Comparison of ENCODE assay signal across 16 cellular contexts in the genomic region with DNA sequence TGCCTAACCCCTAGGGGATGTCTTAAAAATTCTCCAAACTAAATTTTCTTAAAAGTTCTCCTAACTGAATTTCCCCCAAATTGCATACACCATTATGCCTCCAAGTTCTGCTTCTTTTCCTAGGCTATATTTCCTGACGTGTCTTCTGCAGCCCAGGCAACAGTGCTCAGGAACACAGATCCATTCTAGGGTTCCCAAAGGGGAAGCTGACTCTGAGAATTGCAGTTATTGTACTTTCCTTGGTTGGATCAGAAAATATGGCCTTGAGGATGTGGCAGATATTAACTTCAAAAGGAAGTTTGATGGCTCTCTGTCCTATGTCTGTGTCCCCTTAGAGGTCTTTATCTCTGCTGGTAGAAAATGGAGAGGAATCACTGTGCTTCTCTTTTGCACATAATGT.
DNase-seq lines count a peak whose midpoint lies in the region; ATAC-seq and TF ChIP-seq lines count a peak whose summit lies in the region.
"Had no signal": no experiment of that assay in that cellular context is flagged by ENCODE, and none has a peak within 500 bp of the region (broad histone marks: within the 10 kb centered on the region; RNA-seq: fewer than 3 reads in every experiment).

No MANE protein-coding gene starts in this region.

- H2BK12ac ChIP-seq in mesenchymal stem cell (ENCODE audit: low read length in 2 of 2) = no peak overlapping the region

- H3K9me3 ChIP-seq in PC-9 (ENCODE audit: insufficient read depth, low read depth) (no peaks in the 10 kb centered on the region), mesenchymal stem cell (ENCODE audit: control insufficient read depth, low read length) (peaks cover 9% of the 10 kb centered on the region)
- H3K9me3 ChIP-seq: BE2C had no signal

- no peak overlapping the region for H3K18ac ChIP-seq in mesenchymal stem cell (ENCODE audit: low read depth in 1 of 2, low read length in 2 of 2)

- H2AFZ ChIP-seq in PC-9 (peak overlapping the region; percentile 63; the same call in 1 of the 2 replicates), mesenchymal stem cell (ENCODE audit: low read depth, low read length) (no peak overlapping the region)

- no peaks in the 10 kb centered on the region for H3K27me3 ChIP-seq in PC-9 (ENCODE audit: insufficient read depth, low read depth)
- H3K27me3 ChIP-seq in mesenchymal stem cell (ENCODE audit: control insufficient read depth in 1 of 2, insufficient read depth in 1 of 2, low read length in 2 of 2) = no peaks in the 10 kb centered on the region
- H3K27me3 ChIP-seq: BE2C had no signal

- no peaks in the 10 kb centered on the region for H3K36me3 ChIP-seq in PC-9 (ENCODE audit: low read depth)
- no peaks in the 10 kb centered on the region for H3K36me3 ChIP-seq in mesenchymal stem cell (ENCODE audit: control insufficient read depth in 1 of 2, insufficient read depth in 2 of 2, low read depth in 1 of 2, low read length in 2 of 2)
- H3K36me3 ChIP-seq: BE2C had no signal

- POLR2A ChIA-PET in PC-9 (lab: Charles Lee; ENCODE audit: unreplicated experiment) = no interaction called here

- H2BK15ac ChIP-seq in mesenchymal stem cell (ENCODE audit: low read depth, poor library complexity, severe bottlenecking) = no peak overlapping the region

- no TSS peak for BruUV-seq in PC-9 (replicated peaks; lab: Mats Ljungman, UMichigan)

- H3K4me3 Mint-ChIP-seq in mesothelial cell of epicardium = no peak overlapping the region
- peak overlapping the region; percentile 42 for H3K4me3 Mint-ChIP-seq in type B pancreatic cell

- no peak overlapping the region for H4K8ac ChIP-seq in mesenchymal stem cell (ENCODE audit: low read length)

- H3K36me3 Mint-ChIP-seq in mesothelial cell of epicardium (peaks cover 3% of the 10 kb centered on the region), type B pancreatic cell (peaks cover 4% of the 10 kb centered on the region)

- H2AK5ac ChIP-seq in mesenchymal stem cell (ENCODE audit: low read length, severe bottlenecking) = no peak overlapping the region

- peaks cover 13% of the 10 kb centered on the region for H3K9me3 Mint-ChIP-seq in mesothelial cell of epicardium
- peaks cover 16% of the 10 kb centered on the region for H3K9me3 Mint-ChIP-seq in type B pancreatic cell

- no peak overlapping the region for H3K14ac ChIP-seq in mesenchymal stem cell (ENCODE audit: low read length in 2 of 2)

- no peaks in the 10 kb centered on the region for H3K79me1 ChIP-seq in mesenchymal stem cell (replicated peaks; ENCODE audit: low read length, poor library complexity, severe bottlenecking)

- ATAC-seq in GM18867 (IDR thresholded peaks at IDR 0.05; ENCODE audit: unreplicated experiment) = no peak

- no peaks in the 10 kb centered on the region for H4K20me1 ChIP-seq in PC-9 (ENCODE audit: insufficient read depth)

- DNase-seq in PC-9 (no peak), dermis blood vessel endothelial cell (peak; percentile 58), mesothelial cell of epicardium (ENCODE audit: low spot score in 2 of 2, unreplicated experiment in 2 of 2) (no peak), type B pancreatic cell (ENCODE audit: extremely low spot score, unreplicated experiment) (no peak), NCI-H1436 (lab: John Stamatoyannopoulos, UW) (no peak), mesenchymal stem cell (no peak)
- DNase-seq: BE2C, GF-D8, H7, KG1, NCI-H1092 treated with DMSO at 0.1 percent for 48 hours, NCI-H2029 treated with DMSO at 0.1 percent for 48 hours, NCI-H510A treated with DMSO at 0.1 percent for 48 hours, NCI-H774, Right ventricle myocardium superior had no signal

- peaks cover 5% of the 10 kb centered on the region; the same call in 1 of the 2 replicates for H3F3A ChIP-seq in PC-9 (ENCODE audit: insufficient read depth, low read depth)

- intact Hi-C loops in PC-9 (cut with micrococcal nuclease; ENCODE audit: unreplicated experiment) = no loop called here

- no peaks in the 10 kb centered on the region for H3K9me2 ChIP-seq in PC-9 (ENCODE audit: insufficient read depth)

- H3K4ac ChIP-seq in mesenchymal stem cell (ENCODE audit: low read depth in 1 of 2, low read length in 2 of 2) = no peak overlapping the region

- H3K4me1 Mint-ChIP-seq in mesothelial cell of epicardium (peaks cover 17% of the 10 kb centered on the region), type B pancreatic cell (ENCODE audit: unreplicated experiment) (peaks cover 16% of the 10 kb centered on the region)

- H3K4me1 ChIP-seq in PC-9 (replicated peaks; ENCODE audit: insufficient read depth) = peaks cover 25% of the 10 kb centered on the region
- H3K4me1 ChIP-seq in mesenchymal stem cell (ENCODE audit: control insufficient read depth, insufficient read depth, low read depth, low read length) = peaks cover 1% of the 10 kb centered on the region
- H3K4me1 ChIP-seq: BE2C had no signal

- peak overlapping the region; percentile 23 for H3K4me2 ChIP-seq in PC-9
- H3K4me2 ChIP-seq in mesenchymal stem cell (ENCODE audit: low read length, poor library complexity, severe bottlenecking) = no peak overlapping the region

- no peak for TF ChIP-seq CTCF in PC-9 (conservative IDR thresholded peaks at IDR 0.05)
- no peak for TF ChIP-seq CTCF in mesothelial cell of epicardium (IDR thresholded peaks at IDR 0.05; ENCODE audit: unreplicated experiment)
- TF ChIP-seq CTCF in type B pancreatic cell (conservative IDR thresholded peaks at IDR 0.05) = no peak

- H3K4me3 ChIP-seq in PC-9 (no peak overlapping the region), mesenchymal stem cell (ENCODE audit: insufficient read depth in 1 of 2, low read depth in 1 of 2, low read length in 2 of 2) (no peak overlapping the region)

- no peak overlapping the region for H4K91ac ChIP-seq in mesenchymal stem cell (ENCODE audit: low read length)

- H3K27ac ChIP-seq in PC-9 (peak overlapping the region; percentile 43), mesenchymal stem cell (ENCODE audit: low read length, poor library complexity, severe bottlenecking) (no peak overlapping the region)

- H3K27ac Mint-ChIP-seq in mesothelial cell of epicardium = peak overlapping the region; percentile 90
- H3K27ac Mint-ChIP-seq in type B pancreatic cell = peak overlapping the region; percentile 78

- WGBS in mesenchymal stem cell = 71% methylated on average over 1 of the region's 1 CpG

- H2BK120ac ChIP-seq in mesenchymal stem cell (ENCODE audit: low read depth, low read length) = no peak overlapping the region

- H2BK5ac ChIP-seq in mesenchymal stem cell (ENCODE audit: low read depth, low read length, poor library complexity, severe bottlenecking) = no peak overlapping the region

- H3K79me2 ChIP-seq in PC-9 (ENCODE audit: low read depth) = no peaks in the 10 kb centered on the region

- no peak overlapping the region for H3K9ac ChIP-seq in mesenchymal stem cell (ENCODE audit: low read length)

- no peak overlapping the region for H3K23ac ChIP-seq in mesenchymal stem cell (ENCODE audit: low read length in 2 of 2)

- CTCF ChIA-PET in PC-9 (lab: Charles Lee) = no interaction called here

- H3K27me3 Mint-ChIP-seq in mesothelial cell of epicardium (ENCODE audit: low read depth) (no peaks in the 10 kb centered on the region), type B pancreatic cell (no peaks in the 10 kb centered on the region)
